9 cellular contexts compared by ENCODE assay signal in genomic region chr19:16372065-16372915, GRCh38. TPM values are rescaled to one million over a fixed set of nuclear protein-coding genes. Genes with fewer than 3 reads are reported as not detected.
DNase-seq lines count a peak whose midpoint lies in the region; ATAC-seq, FAIRE-seq and TF ChIP-seq lines count a peak whose summit lies in the region.
"Had no signal": no experiment of that assay in that cellular context is flagged by ENCODE, and none has a peak within 500 bp of the region (broad histone marks: within the 10 kb centered on the region; RNA-seq: fewer than 3 reads in every experiment).

No MANE protein-coding gene starts in this region.

- H3K36me3 Mint-ChIP-seq in activated CD8-positive, alpha-beta T cell treated with anti-CD3 and anti-CD28 coated beads for 36 hours (ENCODE audit: low read depth): peaks cover 17% of the 10 kb centered on the region

- H3K9me3 Mint-ChIP-seq in activated CD8-positive, alpha-beta T cell treated with anti-CD3 and anti-CD28 coated beads for 36 hours: no peaks in the 10 kb centered on the region

- no peak for TF ChIP-seq POLR2A in ovary (IDR thresholded peaks at IDR 0.05)

- ATAC-seq in GM18498 (IDR thresholded peaks at IDR 0.05; ENCODE audit: unreplicated experiment) (peak; percentile 17), GM21737 (IDR thresholded peaks at IDR 0.05; ENCODE audit: unreplicated experiment) (peak; percentile 25), HG03039 (IDR thresholded peaks at IDR 0.05; ENCODE audit: unreplicated experiment) (no peak)
- no peak for ATAC-seq in activated CD8-positive, alpha-beta T cell treated with anti-CD3 and anti-CD28 coated beads for 36 hours

- no peaks in the 10 kb centered on the region for H3K36me3 ChIP-seq in ovary
- peaks cover 17% of the 10 kb centered on the region for H3K36me3 ChIP-seq in BE2C

- H3K9me3 ChIP-seq in ovary (no peaks in the 10 kb centered on the region), BE2C (no peaks in the 10 kb centered on the region)

- H3K4me3 ChIP-seq in ovary (no peak overlapping the region), BE2C (ENCODE audit: low read depth, low read length) (no peak overlapping the region)

- CTCF ChIA-PET in activated CD8-positive, alpha-beta T cell treated with anti-CD3 and anti-CD28 coated beads for 36 hours (lab: Charles Lee): interaction anchor here (1.0 to 3.9 kb wide), 8 partner anchors 10 to 128 kb away, joined by 3 to 30 read pairs (median 4); no protein-coding TSS in a partner anchor

- peaks cover 42% of the 10 kb centered on the region for H3K4me1 Mint-ChIP-seq in activated CD8-positive, alpha-beta T cell treated with anti-CD3 and anti-CD28 coated beads for 36 hours (ENCODE audit: low read depth)

- H3K27me3 ChIP-seq in ovary (no peaks in the 10 kb centered on the region), BE2C (no peaks in the 10 kb centered on the region)

- H3K27ac ChIP-seq in ovary: peak overlapping the region; percentile 46 to 88

- peaks cover 19% of the 10 kb centered on the region for H3K4me1 ChIP-seq in ovary (ENCODE audit: insufficient read depth)
- H3K4me1 ChIP-seq in BE2C: no peaks in the 10 kb centered on the region

- no peak for TF ChIP-seq EP300 in ovary (IDR thresholded peaks at IDR 0.05)

- FAIRE-seq in HTR-8/SVneo (lab: Jason Lieb, UNC): no peak

- H3K27me3 Mint-ChIP-seq in activated CD8-positive, alpha-beta T cell treated with anti-CD3 and anti-CD28 coated beads for 36 hours: peaks cover 4% of the 10 kb centered on the region

- intact Hi-C loops in activated CD8-positive, alpha-beta T cell treated with anti-CD3 and anti-CD28 coated beads for 36 hours (cut with micrococcal nuclease): no loop called here
- intact Hi-C loops in ovary (cut with DNase I): loop anchor here in 1 of 4 donors (5.0 kb wide), 1 partner anchor 45 kb away; no protein-coding TSS in a partner anchor

- POLR2A ChIA-PET in activated CD8-positive, alpha-beta T cell treated with anti-CD3 and anti-CD28 coated beads for 36 hours (lab: Charles Lee): interaction anchor here (0.6 to 3.7 kb wide), 11 partner anchors 10 to 635 kb away, joined by 3 to 12 read pairs (median 6); no protein-coding TSS in a partner anchor

- DNase-seq in activated CD8-positive, alpha-beta T cell treated with anti-CD3 and anti-CD28 coated beads for 36 hours: peak; percentile 58
- peak in 1 of 5 donors; percentile 51 for DNase-seq in ovary
- DNase-seq in HTR-8/SVneo (ENCODE audit: insufficient read length, low spot score): no peak
- no peak for DNase-seq in NCI-H446 treated with DMSO at 0.1 percent for 48 hours (lab: John Stamatoyannopoulos, UW)
- DNase-seq in BE2C: no peak
- DNase-seq: caudate nucleus had no signal

- peak overlapping the region; percentile 54 for H3K27ac Mint-ChIP-seq in activated CD8-positive, alpha-beta T cell treated with anti-CD3 and anti-CD28 coated beads for 36 hours

- no peak overlapping the region for H3K4me3 Mint-ChIP-seq in activated CD8-positive, alpha-beta T cell treated with anti-CD3 and anti-CD28 coated beads for 36 hours

- 75 to 88% (median 85%) methylated on average over 17 of the region's 17 CpGs for WGBS in ovary, 3 donors

- no peak for TF ChIP-seq CTCF in activated CD8-positive, alpha-beta T cell treated with anti-CD3 and anti-CD28 coated beads for 36 hours (IDR thresholded peaks at IDR 0.05)
- TF ChIP-seq CTCF in ovary (IDR thresholded peaks at IDR 0.05) (no peak), BE2C (IDR thresholded peaks at IDR 0.05; ENCODE audit: low read depth, low read length) (no peak)

RNA-seq across cellular contexts. Expression of gene KLF2, which starts 47.7 kb away (rescaled TPM):
- total RNA-seq in activated CD8-positive, alpha-beta T cell treated with anti-CD3 and anti-CD28 coated beads for 36 hours: 1 to 10 TPM in 1 of 2 experiments, under 1 TPM in 1; 0.94 to 1.0 TPM
- total RNA-seq in ovary: 100 to 1,000 TPM in 3 of 7 donors, 10 to 100 TPM in 4; 69.5 to 399 (median 97.8) TPM
- polyA plus RNA-seq in ovary: 10 to 100 TPM; 48.3 to 48.7 TPM
- polyA plus RNA-seq in BE2C (2012; ENCODE audit: insufficient read depth, insufficient read length, low read depth): 11.1 TPM

Comparison
In these comparisons a context has a peak if more than half of its experiments do, and no peak if none do; other contexts are left out.
1. ATAC-seq: peak in GM18498 (single experiment) and GM21737 (single experiment); none in activated CD8-positive, alpha-beta T cell treated with anti-CD3 and anti-CD28 coated beads for 36 hours (single experiment) and HG03039 (single experiment).
2. RNA of gene KLF2, which starts 47.7 kb away (total RNA-seq): 69.5 to 399 TPM in ovary; 0.94 to 1.0 TPM in activated CD8-positive, alpha-beta T cell treated with anti-CD3 and anti-CD28 coated beads for 36 hours; every median in the first group is over 10 times any median in the second.